8 cellular contexts compared by ENCODE assay signal in the genomic region with DNA sequence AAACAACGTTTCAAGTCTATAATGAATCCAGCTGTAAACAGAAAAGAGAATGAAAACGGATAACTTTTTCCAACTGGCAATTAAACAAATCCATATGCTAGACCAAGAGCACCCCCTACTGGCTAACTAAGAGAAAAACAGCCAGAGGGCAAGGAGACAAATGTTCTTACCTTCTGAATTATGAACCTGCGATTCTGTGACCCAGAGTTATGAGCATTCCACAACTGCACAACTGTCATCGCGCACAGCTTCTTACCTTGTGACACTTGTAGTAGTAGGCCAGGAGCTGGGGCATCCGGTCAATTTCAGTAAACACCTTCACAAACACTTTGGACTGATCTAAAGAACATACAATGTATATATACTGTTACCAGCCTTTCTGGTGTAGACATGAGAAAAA. TPM values are rescaled to one million over a fixed set of nuclear protein-coding genes. Genes with fewer than 3 reads are reported as not detected.
DNase-seq lines count a peak whose midpoint lies in the region; ATAC-seq and TF ChIP-seq lines count a peak whose summit lies in the region.

No MANE protein-coding gene starts in this region.

- peaks cover 0 to 69% (median 3%) of the 10 kb centered on the region in 3 donors for H3K36me3 ChIP-seq in tibial nerve

- no peak for TF ChIP-seq EP300 in tibial nerve (IDR thresholded peaks at IDR 0.05)

- no peak overlapping the region for H3K4me3 ChIP-seq in tibial nerve
- H3K4me3 ChIP-seq in lower leg skin (ENCODE audit: low read depth, poor library complexity, severe bottlenecking) = no peak overlapping the region

- intact Hi-C loops in left colon (cut with DNase I, micrococcal nuclease) = loop anchor here in 1 of 2 donors (10.0 kb wide), 1 partner anchor 250 kb away; the partner anchor contains the start of gene SCNN1G
- intact Hi-C loops in lower leg skin (cut with DNase I; ENCODE audit: low total_unique reads) = no loop called here

- 25 to 30% methylated on average over 6 of the region's 6 CpGs for WGBS in tibial nerve, 2 donors
- 17 to 23% methylated on average over 6 of the region's 6 CpGs for WGBS in lower leg skin, 2 donors

- DNase-seq in Daoy (ENCODE audit: low read depth) (peak; percentile 49), HUDEP-2 (lab: John Stamatoyannopoulos, UW; ENCODE audit: unreplicated experiment in 76 of 76) (peak in 41 of 76 experiments; percentile 2 to 76 (median 46)), NCI-H82 treated with DMSO at 0.1 percent for 48 hours (lab: John Stamatoyannopoulos, UW; ENCODE audit: unreplicated experiment) (peak; percentile 66), T47D (ENCODE audit: low read depth in 1 of 2, low spot score in 1 of 2) (peak; percentile 37 to 86), left colon (peak in 1 of 2 donors; percentile 35), tibial nerve (ENCODE audit: low spot score in 2 of 2) (no peak), lower leg skin (ENCODE audit: low spot score in 2 of 2) (no peak), T-helper 9 cell (no peak)

- H3K4me1 ChIP-seq in tibial nerve = peaks cover 0 to 17% (median 0%) of the 10 kb centered on the region in 4 donors

- no peaks in the 10 kb centered on the region for H3K9me3 ChIP-seq in tibial nerve

- TF ChIP-seq CTCF in tibial nerve (IDR thresholded peaks at IDR 0.05) (peak; percentile 69 to 78 (median 77)), lower leg skin (IDR thresholded peaks at IDR 0.05) (peak in 1 of 3 donors; percentile 27)

- TF ChIP-seq POLR2A in tibial nerve (IDR thresholded peaks at IDR 0.05) (no peak), lower leg skin (IDR thresholded peaks at IDR 0.05) (no peak)

- no peak overlapping the region for H3K27ac ChIP-seq in tibial nerve

- ATAC-seq in left colon = peak; percentile 58

- no peaks in the 10 kb centered on the region for H3K27me3 ChIP-seq in tibial nerve

- in situ Hi-C loops in T47D (cut with HindIII; ENCODE audit: low pct_unique_long_range_greater_than_20kb, low sequenced_read_pairs) = no loop called here

RNA-seq across cellular contexts. Expression of gene COG7, which starts 18.6 kb away (rescaled TPM):
- 10.5 and 13.6 TPM in 2 replicates for total RNA-seq in Daoy (2014; rRNA removed; shearing (Covaris generic))
- total RNA-seq in left colon (10 to 100 TPM; 29.3 to 42.5 TPM), tibial nerve (10 to 100 TPM; 21.6 to 35.7 (median 24.8) TPM), lower leg skin (10 to 100 TPM; 17.5 to 22.6 (median 18.0) TPM)

Comparison
In these comparisons a context has a peak if more than half of its experiments do, and no peak if none do; other contexts are left out.
1. DNase-seq: peak in Daoy (single experiment), HUDEP-2 (41 of 76), NCI-H82 treated with DMSO at 0.1 percent for 48 hours (single experiment) and T47D (2 of 2); none in tibial nerve (0 of 2), lower leg skin (0 of 2) and T-helper 9 cell (single experiment).